13 cellular contexts compared by ENCODE assay signal in genomic region chr20:32444474-32445220, GRCh38.
DNase-seq lines count a peak whose midpoint lies in the region; ATAC-seq, FAIRE-seq and TF ChIP-seq lines count a peak whose summit lies in the region.
"Had no signal": no experiment of that assay in that cellular context is flagged by ENCODE, and none has a peak within 500 bp of the region (broad histone marks: within the 10 kb centered on the region; RNA-seq: fewer than 3 reads in every experiment).

No MANE protein-coding gene starts in this region.

- POLR2A ChIA-PET in activated CD4-positive, alpha-beta memory T cell treated with anti-CD3 and anti-CD28 coated beads for 36 hours (lab: Charles Lee) = interaction anchor here (0.9 kb wide), 1 partner anchor 10 kb away, joined by 3 read pairs; no protein-coding TSS in a partner anchor
- POLR2A ChIA-PET in SK-N-SH (lab: Yijun Ruan, JAX) = interaction anchor here (0.6 to 1.7 kb wide), 4 partner anchors 12 to 234 kb away, joined by 3 to 6 read pairs (median 4); partner anchors contain the start of gene ASXL1

- peaks cover 17% of the 10 kb centered on the region for H4K20me1 ChIP-seq in hepatocyte (ENCODE audit: insufficient read depth, poor library complexity, severe bottlenecking)
- H4K20me1 ChIP-seq in SK-N-SH (ENCODE audit: insufficient read depth) = peaks cover 16% of the 10 kb centered on the region; the same call in 1 of the 2 replicates

- intact Hi-C loops in activated CD4-positive, alpha-beta memory T cell treated with anti-CD3 and anti-CD28 coated beads for 36 hours (cut with micrococcal nuclease) = no loop called here
- intact Hi-C loops in kidney (cut with DNase I) = no loop called here

- peak overlapping the region; percentile 85 for H3K27ac Mint-ChIP-seq in activated CD4-positive, alpha-beta memory T cell treated with anti-CD3 and anti-CD28 coated beads for 36 hours
- H3K27ac Mint-ChIP-seq in stimulated activated memory B cell treated with anti-CD40 and anti-IgM and Interleukin-4, amounts not matched to agents 10 μg/mL and 1 μg/mL and 100 μg/mL, for 72 hours = peak overlapping the region; percentile 48

- TF ChIP-seq CTCF in hepatocyte (IDR thresholded peaks at IDR 0.05; ENCODE audit: poor library complexity) = no peak
- TF ChIP-seq CTCF in kidney (IDR thresholded peaks at IDR 0.05; ENCODE audit: borderline replicate concordance, extremely low read depth, insufficient read depth) = no peak
- TF ChIP-seq CTCF in SK-N-SH (IDR thresholded peaks at IDR 0.05) = no peak

- H3K4me2 ChIP-seq in hepatocyte (no peak overlapping the region), SK-N-SH (no peak overlapping the region)

- CTCF ChIA-PET in activated CD4-positive, alpha-beta memory T cell treated with anti-CD3 and anti-CD28 coated beads for 36 hours (lab: Charles Lee) = interaction anchor here (0.6 to 1.0 kb wide), 3 partner anchors 57 to 241 kb away, joined by 3 read pairs; no protein-coding TSS in a partner anchor
- CTCF ChIA-PET in SK-N-SH (lab: Yijun Ruan, JAX) = interaction anchor here (5.4 kb wide), 1 partner anchor 12 kb away, joined by 37 read pairs; no protein-coding TSS in a partner anchor

- DNase-seq in NCI-H524 (lab: John Stamatoyannopoulos, UW) (peak; percentile 27 to 75), NCI-H524 treated with DMSO at 0.1 percent for 48 hours (lab: John Stamatoyannopoulos, UW) (no peak), hepatocyte (ENCODE audit: low spot score) (no peak), kidney (no peak), SK-N-SH (no peak), AG08396 (ENCODE audit: low spot score) (no peak)
- no peak for DNase-seq in activated CD4-positive, alpha-beta memory T cell treated with anti-CD3 and anti-CD28 coated beads for 36 hours
- DNase-seq: activated CD4-positive, CD25-positive, alpha-beta regulatory T cell treated with anti-CD3 and anti-CD28 coated beads, Interleukin-2, amount 50 U/mL, for 72 hours; activated naive CD8-positive, alpha-beta T cell treated with anti-CD3 and anti-CD28 coated beads, Interleukin-2, amount 10 ng/mL, durations not matched to agents 7 days and 5 days; right cardiac atrium had no signal

- TF ChIP-seq RAD21 in SK-N-SH (IDR thresholded peaks at IDR 0.05; ENCODE audit: low read length) = no peak

- peaks cover 10% of the 10 kb centered on the region for H3K36me3 Mint-ChIP-seq in activated CD4-positive, alpha-beta memory T cell treated with anti-CD3 and anti-CD28 coated beads for 36 hours
- H3K36me3 Mint-ChIP-seq in stimulated activated memory B cell treated with anti-CD40 and anti-IgM and Interleukin-4, amounts not matched to agents 10 μg/mL and 1 μg/mL and 100 μg/mL, for 72 hours = peaks cover 30% of the 10 kb centered on the region

- H3K9me3 ChIP-seq in hepatocyte (ENCODE audit: low read depth) (no peaks in the 10 kb centered on the region), kidney (ENCODE audit: control insufficient read depth in 1 of 2, low read length in 2 of 2) (no peaks in the 10 kb centered on the region), SK-N-SH (no peaks in the 10 kb centered on the region)

- H3K4me3 Mint-ChIP-seq in activated CD4-positive, alpha-beta memory T cell treated with anti-CD3 and anti-CD28 coated beads for 36 hours = no peak overlapping the region
- no peak overlapping the region for H3K4me3 Mint-ChIP-seq in stimulated activated memory B cell treated with anti-CD40 and anti-IgM and Interleukin-4, amounts not matched to agents 10 μg/mL and 1 μg/mL and 100 μg/mL, for 72 hours
- H3K4me3 Mint-ChIP-seq: activated naive CD8-positive, alpha-beta T cell treated with anti-CD3 and anti-CD28 coated beads, Interleukin-2, amount 10 ng/mL, durations not matched to agents 7 days and 5 days had no signal

- H3K27ac ChIP-seq in hepatocyte (peak overlapping the region; percentile 8), kidney (ENCODE audit: low read depth in 2 of 2, low read length in 2 of 2) (no peak overlapping the region), SK-N-SH (ENCODE audit: low read depth in 2 of 2, low read length in 1 of 2) (peak overlapping the region in 1 of 2 experiments; percentile 98; a peak in 3 of 4 replicates)
- H3K27ac ChIP-seq: 22Rv1 had no signal

- no peak overlapping the region for H3K4me3 ChIP-seq in hepatocyte
- no peak overlapping the region for H3K4me3 ChIP-seq in kidney (ENCODE audit: low read length in 2 of 2)
- H3K4me3 ChIP-seq in SK-N-SH (ENCODE audit: low read depth in 2 of 2, low read length in 1 of 2) = no peak overlapping the region

- H3K79me2 ChIP-seq in hepatocyte (peaks cover 44% of the 10 kb centered on the region), SK-N-SH (ENCODE audit: insufficient read depth) (peaks cover 3% of the 10 kb centered on the region; the same call in 1 of the 2 replicates)

- H3K27me3 Mint-ChIP-seq in activated CD4-positive, alpha-beta memory T cell treated with anti-CD3 and anti-CD28 coated beads for 36 hours = no peaks in the 10 kb centered on the region
- no peaks in the 10 kb centered on the region for H3K27me3 Mint-ChIP-seq in stimulated activated memory B cell treated with anti-CD40 and anti-IgM and Interleukin-4, amounts not matched to agents 10 μg/mL and 1 μg/mL and 100 μg/mL, for 72 hours
- H3K27me3 Mint-ChIP-seq: activated naive CD8-positive, alpha-beta T cell treated with anti-CD3 and anti-CD28 coated beads, Interleukin-2, amount 10 ng/mL, durations not matched to agents 7 days and 5 days had no signal

- H3K36me3 ChIP-seq in hepatocyte (replicated peaks; ENCODE audit: insufficient read depth, low read depth) (no peaks in the 10 kb centered on the region), kidney (ENCODE audit: control insufficient read depth in 1 of 2, insufficient read depth in 2 of 2, low read length in 2 of 2) (peaks cover 11 to 14% of the 10 kb centered on the region in 2 donors), SK-N-SH (replicated peaks in 1 of 2; ENCODE audit: control insufficient read depth in 1 of 2, insufficient read depth in 2 of 2, low read length in 1 of 2) (peaks cover 33 to 80% of the 10 kb centered on the region in 2 experiments)

- H2AFZ ChIP-seq in hepatocyte (no peak overlapping the region), SK-N-SH (ENCODE audit: low read depth) (no peak overlapping the region)

- 85% methylated on average over 7 of the region's 7 CpGs for WGBS in hepatocyte (ENCODE audit: low lambda C conversion rate, missing lambda C conversion rate)
- WGBS in SK-N-SH (ENCODE audit: low lambda C conversion rate) = 92% methylated on average over 7 of the region's 7 CpGs

- no peaks in the 10 kb centered on the region for H3K9me2 ChIP-seq in hepatocyte (replicated peaks; ENCODE audit: insufficient read depth)
- no peaks in the 10 kb centered on the region for H3K9me2 ChIP-seq in SK-N-SH

- peaks cover 21% of the 10 kb centered on the region for H3K4me1 ChIP-seq in hepatocyte (ENCODE audit: insufficient read depth)
- peaks cover 7 to 14% of the 10 kb centered on the region in 2 donors for H3K4me1 ChIP-seq in kidney (ENCODE audit: control insufficient read depth in 1 of 2, insufficient read depth in 1 of 2, low read depth in 1 of 2, low read length in 2 of 2)
- H3K4me1 ChIP-seq in SK-N-SH (ENCODE audit: control insufficient read depth in 1 of 2, insufficient read depth in 2 of 2, low read depth in 1 of 2, low read length in 1 of 2) = peaks cover 0 to 59% of the 10 kb centered on the region in 2 experiments; a peak in 3 of 4 replicates

- no peaks in the 10 kb centered on the region for H3K9me3 Mint-ChIP-seq in activated CD4-positive, alpha-beta memory T cell treated with anti-CD3 and anti-CD28 coated beads for 36 hours
- no peaks in the 10 kb centered on the region for H3K9me3 Mint-ChIP-seq in stimulated activated memory B cell treated with anti-CD40 and anti-IgM and Interleukin-4, amounts not matched to agents 10 μg/mL and 1 μg/mL and 100 μg/mL, for 72 hours
- H3K9me3 Mint-ChIP-seq: activated naive CD8-positive, alpha-beta T cell treated with anti-CD3 and anti-CD28 coated beads, Interleukin-2, amount 10 ng/mL, durations not matched to agents 7 days and 5 days had no signal

- H3K4me1 Mint-ChIP-seq in activated CD4-positive, alpha-beta memory T cell treated with anti-CD3 and anti-CD28 coated beads for 36 hours (ENCODE audit: low read depth) = peaks cover 16% of the 10 kb centered on the region
- peaks cover 49% of the 10 kb centered on the region for H3K4me1 Mint-ChIP-seq in stimulated activated memory B cell treated with anti-CD40 and anti-IgM and Interleukin-4, amounts not matched to agents 10 μg/mL and 1 μg/mL and 100 μg/mL, for 72 hours

- no peak overlapping the region for H3K9ac ChIP-seq in kidney (ENCODE audit: low read length in 2 of 2)
- no peak overlapping the region for H3K9ac ChIP-seq in SK-N-SH

- H3K27me3 ChIP-seq in hepatocyte (no peaks in the 10 kb centered on the region), SK-N-SH (ENCODE audit: insufficient read depth) (no peaks in the 10 kb centered on the region)

- no peak for TF ChIP-seq EP300 in SK-N-SH (IDR thresholded peaks at IDR 0.05; ENCODE audit: borderline replicate concordance in 1 of 2, low read depth in 1 of 2, low read length in 1 of 2)

- peaks cover 10% of the 10 kb centered on the region for H3F3A ChIP-seq in SK-N-SH (replicated peaks; ENCODE audit: insufficient read depth)

- no peak for ATAC-seq in stimulated activated memory B cell treated with anti-CD40 and anti-IgM and Interleukin-4, amounts not matched to agents 10 μg/mL and 1 μg/mL and 100 μg/mL, for 72 hours

- FAIRE-seq in kidney (lab: Jason Lieb, UNC) = no peak
- FAIRE-seq: colon had no signal

TF ChIP-seq in SK-N-SH, 30 proteins besides CTCF, POLR2A, EP300 and RAD21 (continues in another document):
- TF ChIP-seq GATA2 (CRISPR knock-in tag; IDR thresholded peaks at IDR 0.05) (no peak), RXRA (IDR thresholded peaks at IDR 0.05; ENCODE audit: borderline replicate concordance, low read depth) (no peak), MXI1 (IDR thresholded peaks at IDR 0.05; ENCODE audit: low read depth, low read length) (no peak), MEF2A (IDR thresholded peaks at IDR 0.05; ENCODE audit: borderline replicate concordance, low read depth) (no peak), EZH2phosphoT487 (IDR thresholded peaks at IDR 0.05; ENCODE audit: borderline replicate concordance, low read depth) (no peak), ZBTB33 (IDR thresholded peaks at IDR 0.05; ENCODE audit: borderline replicate concordance, low read depth) (no peak)

Comparison
In these comparisons a context has a peak if more than half of its experiments do, and no peak if none do; other contexts are left out.
1. DNase-seq: peak in NCI-H524 (2 of 2); none in NCI-H524 treated with DMSO at 0.1 percent for 48 hours (single experiment), activated CD4-positive, alpha-beta memory T cell treated with anti-CD3 and anti-CD28 coated beads for 36 hours (single experiment), hepatocyte (single experiment), kidney (single experiment), SK-N-SH (single experiment) and AG08396 (single experiment).